ENCODE assay signal across 1 cellular context in genomic region chr3:53841296-53841695, GRCh38.
TF ChIP-seq lines count a peak whose summit lies in the region.

No MANE protein-coding gene starts in this region.

TF ChIP-seq in HepG2, 621 proteins besides CTCF, POLR2A, EP300 and RAD21 (continued from another document and continues in another):
- TF ChIP-seq PRDM10 (CRISPR knock-in tag; IDR thresholded peaks at IDR 0.05; ENCODE audit: low read depth) (no peak), ZFP37 (CRISPR knock-in tag; IDR thresholded peaks at IDR 0.05; ENCODE audit: borderline replicate concordance) (no peak), MAFK (conservative IDR thresholded peaks at IDR 0.05 in 1 of 2, IDR thresholded peaks at IDR 0.05 in 1 of 2; ENCODE audit: low read length in 2 of 2) (no peak), REST (IDR thresholded peaks at IDR 0.05; ENCODE audit: borderline replicate concordance in 1 of 2, low read depth in 1 of 2, low read length in 2 of 2) (no peak), XRCC5 (optimal IDR thresholded peaks at IDR 0.05; ENCODE audit: low read length) (no peak), NFE2L1 (CRISPR knock-in tag; IDR thresholded peaks at IDR 0.05; ENCODE audit: borderline replicate concordance) (no peak), STAG1 (CRISPR knock-in tag; IDR thresholded peaks at IDR 0.05) (peak; percentile 53), IRF9 (CRISPR knock-in tag; IDR thresholded peaks at IDR 0.05; ENCODE audit: borderline replicate concordance) (no peak), KMT2B (CRISPR knock-in tag; IDR thresholded peaks at IDR 0.05) (no peak), ATF1 (CRISPR knock-in tag; IDR thresholded peaks at IDR 0.05) (no peak), ZFP36L2 (CRISPR knock-in tag; IDR thresholded peaks at IDR 0.05) (no peak), MATR3 (CRISPR knock-in tag; IDR thresholded peaks at IDR 0.05) (no peak), ZNF484 (CRISPR knock-in tag; IDR thresholded peaks at IDR 0.05; ENCODE audit: borderline replicate concordance, low read depth) (no peak), ZNF788 (CRISPR knock-in tag; IDR thresholded peaks at IDR 0.05; ENCODE audit: borderline replicate concordance) (no peak), ZNF792 (CRISPR knock-in tag; IDR thresholded peaks at IDR 0.05) (no peak), HOMEZ (CRISPR knock-in tag; IDR thresholded peaks at IDR 0.05; ENCODE audit: low read depth) (no peak), KLF13 (CRISPR knock-in tag; IDR thresholded peaks at IDR 0.05) (no peak), RBFOX2 (IDR thresholded peaks at IDR 0.05; ENCODE audit: low read depth, low read length) (0 out of 2 replicates have a peak, but pooled peaks have one; percentile 15), ELF3 (CRISPR knock-in tag; IDR thresholded peaks at IDR 0.05) (no peak), SP1 (IDR thresholded peaks at IDR 0.05) (no peak), SP1 (CRISPR knock-in tag; IDR thresholded peaks at IDR 0.05) (no peak), KAT8 (CRISPR knock-in tag; IDR thresholded peaks at IDR 0.05) (peak; percentile 30; the same call in 1 of the 2 replicates), SOX5 (CRISPR knock-in tag; IDR thresholded peaks at IDR 0.05; ENCODE audit: borderline replicate concordance) (no peak), HIVEP1 (CRISPR knock-in tag; IDR thresholded peaks at IDR 0.05) (0 out of 2 replicates have a peak, but pooled peaks have one; percentile 45), ZNF879 (CRISPR knock-in tag; IDR thresholded peaks at IDR 0.05) (no peak), GATAD2A (CRISPR knock-in tag; IDR thresholded peaks at IDR 0.05) (peak; percentile 39), ZBTB42 (CRISPR knock-in tag; IDR thresholded peaks at IDR 0.05) (no peak), ARID2 (CRISPR knock-in tag; IDR thresholded peaks at IDR 0.05; ENCODE audit: borderline replicate concordance) (no peak), ZNF274 (CRISPR knock-in tag; IDR thresholded peaks at IDR 0.05) (0 out of 2 replicates have a peak, but pooled peaks have one; percentile 23), FOXO4 (CRISPR knock-in tag; conservative IDR thresholded peaks at IDR 0.05) (no peak), ASH2L (IDR thresholded peaks at IDR 0.05; ENCODE audit: insufficient read length, low read depth, low read length) (no peak), ZNF3 (CRISPR knock-in tag; IDR thresholded peaks at IDR 0.05) (no peak), ZSCAN21 (CRISPR knock-in tag; IDR thresholded peaks at IDR 0.05; ENCODE audit: borderline replicate concordance) (0 out of 2 replicates have a peak, but pooled peaks have one; percentile 33)
- TF ChIP-seq, protein P1, sequence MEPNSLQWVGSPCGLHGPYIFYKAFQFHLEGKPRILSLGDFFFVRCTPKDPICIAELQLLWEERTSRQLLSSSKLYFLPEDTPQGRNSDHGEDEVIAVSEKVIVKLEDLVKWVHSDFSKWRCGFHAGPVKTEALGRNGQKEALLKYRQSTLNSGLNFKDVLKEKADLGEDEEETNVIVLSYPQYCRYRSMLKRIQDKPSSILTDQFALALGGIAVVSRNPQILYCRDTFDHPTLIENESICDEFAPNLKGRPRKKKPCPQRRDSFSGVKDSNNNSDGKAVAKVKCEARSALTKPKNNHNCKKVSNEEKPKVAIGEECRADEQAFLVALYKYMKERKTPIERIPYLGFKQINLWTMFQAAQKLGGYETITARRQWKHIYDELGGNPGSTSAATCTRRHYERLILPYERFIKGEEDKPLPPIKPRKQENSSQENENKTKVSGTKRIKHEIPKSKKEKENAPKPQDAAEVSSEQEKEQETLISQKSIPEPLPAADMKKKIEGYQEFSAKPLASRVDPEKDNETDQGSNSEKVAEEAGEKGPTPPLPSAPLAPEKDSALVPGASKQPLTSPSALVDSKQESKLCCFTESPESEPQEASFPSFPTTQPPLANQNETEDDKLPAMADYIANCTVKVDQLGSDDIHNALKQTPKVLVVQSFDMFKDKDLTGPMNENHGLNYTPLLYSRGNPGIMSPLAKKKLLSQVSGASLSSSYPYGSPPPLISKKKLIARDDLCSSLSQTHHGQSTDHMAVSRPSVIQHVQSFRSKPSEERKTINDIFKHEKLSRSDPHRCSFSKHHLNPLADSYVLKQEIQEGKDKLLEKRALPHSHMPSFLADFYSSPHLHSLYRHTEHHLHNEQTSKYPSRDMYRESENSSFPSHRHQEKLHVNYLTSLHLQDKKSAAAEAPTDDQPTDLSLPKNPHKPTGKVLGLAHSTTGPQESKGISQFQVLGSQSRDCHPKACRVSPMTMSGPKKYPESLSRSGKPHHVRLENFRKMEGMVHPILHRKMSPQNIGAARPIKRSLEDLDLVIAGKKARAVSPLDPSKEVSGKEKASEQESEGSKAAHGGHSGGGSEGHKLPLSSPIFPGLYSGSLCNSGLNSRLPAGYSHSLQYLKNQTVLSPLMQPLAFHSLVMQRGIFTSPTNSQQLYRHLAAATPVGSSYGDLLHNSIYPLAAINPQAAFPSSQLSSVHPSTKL (CRISPR knock-in tag; IDR thresholded peaks at IDR 0.05), result 0 out of 2 replicates have a peak, but pooled peaks have one; percentile 22
- TF ChIP-seq, protein P2, sequence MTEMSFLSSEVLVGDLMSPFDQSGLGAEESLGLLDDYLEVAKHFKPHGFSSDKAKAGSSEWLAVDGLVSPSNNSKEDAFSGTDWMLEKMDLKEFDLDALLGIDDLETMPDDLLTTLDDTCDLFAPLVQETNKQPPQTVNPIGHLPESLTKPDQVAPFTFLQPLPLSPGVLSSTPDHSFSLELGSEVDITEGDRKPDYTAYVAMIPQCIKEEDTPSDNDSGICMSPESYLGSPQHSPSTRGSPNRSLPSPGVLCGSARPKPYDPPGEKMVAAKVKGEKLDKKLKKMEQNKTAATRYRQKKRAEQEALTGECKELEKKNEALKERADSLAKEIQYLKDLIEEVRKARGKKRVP (CRISPR knock-in tag; IDR thresholded peaks at IDR 0.05), result no peak
- TF ChIP-seq, protein P3, sequence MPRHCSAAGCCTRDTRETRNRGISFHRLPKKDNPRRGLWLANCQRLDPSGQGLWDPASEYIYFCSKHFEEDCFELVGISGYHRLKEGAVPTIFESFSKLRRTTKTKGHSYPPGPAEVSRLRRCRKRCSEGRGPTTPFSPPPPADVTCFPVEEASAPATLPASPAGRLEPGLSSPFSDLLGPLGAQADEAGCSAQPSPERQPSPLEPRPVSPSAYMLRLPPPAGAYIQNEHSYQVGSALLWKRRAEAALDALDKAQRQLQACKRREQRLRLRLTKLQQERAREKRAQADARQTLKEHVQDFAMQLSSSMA (CRISPR knock-in tag; IDR thresholded peaks at IDR 0.05), result no peak
- TF ChIP-seq, protein P4, sequence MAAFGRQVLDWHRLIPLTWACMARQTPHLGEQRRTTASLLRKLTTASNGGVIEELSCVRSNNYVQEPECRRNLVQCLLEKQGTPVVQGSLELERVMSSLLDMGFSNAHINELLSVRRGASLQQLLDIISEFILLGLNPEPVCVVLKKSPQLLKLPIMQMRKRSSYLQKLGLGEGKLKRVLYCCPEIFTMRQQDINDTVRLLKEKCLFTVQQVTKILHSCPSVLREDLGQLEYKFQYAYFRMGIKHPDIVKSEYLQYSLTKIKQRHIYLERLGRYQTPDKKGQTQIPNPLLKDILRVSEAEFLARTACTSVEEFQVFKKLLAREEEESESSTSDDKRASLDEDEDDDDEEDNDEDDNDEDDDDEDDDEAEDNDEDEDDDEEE (CRISPR knock-in tag; IDR thresholded peaks at IDR 0.05), result no peak
- TF ChIP-seq, protein P5, sequence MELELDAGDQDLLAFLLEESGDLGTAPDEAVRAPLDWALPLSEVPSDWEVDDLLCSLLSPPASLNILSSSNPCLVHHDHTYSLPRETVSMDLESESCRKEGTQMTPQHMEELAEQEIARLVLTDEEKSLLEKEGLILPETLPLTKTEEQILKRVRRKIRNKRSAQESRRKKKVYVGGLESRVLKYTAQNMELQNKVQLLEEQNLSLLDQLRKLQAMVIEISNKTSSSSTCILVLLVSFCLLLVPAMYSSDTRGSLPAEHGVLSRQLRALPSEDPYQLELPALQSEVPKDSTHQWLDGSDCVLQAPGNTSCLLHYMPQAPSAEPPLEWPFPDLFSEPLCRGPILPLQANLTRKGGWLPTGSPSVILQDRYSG (CRISPR knock-in tag; IDR thresholded peaks at IDR 0.05), result no peak
- TF ChIP-seq, protein P6, sequence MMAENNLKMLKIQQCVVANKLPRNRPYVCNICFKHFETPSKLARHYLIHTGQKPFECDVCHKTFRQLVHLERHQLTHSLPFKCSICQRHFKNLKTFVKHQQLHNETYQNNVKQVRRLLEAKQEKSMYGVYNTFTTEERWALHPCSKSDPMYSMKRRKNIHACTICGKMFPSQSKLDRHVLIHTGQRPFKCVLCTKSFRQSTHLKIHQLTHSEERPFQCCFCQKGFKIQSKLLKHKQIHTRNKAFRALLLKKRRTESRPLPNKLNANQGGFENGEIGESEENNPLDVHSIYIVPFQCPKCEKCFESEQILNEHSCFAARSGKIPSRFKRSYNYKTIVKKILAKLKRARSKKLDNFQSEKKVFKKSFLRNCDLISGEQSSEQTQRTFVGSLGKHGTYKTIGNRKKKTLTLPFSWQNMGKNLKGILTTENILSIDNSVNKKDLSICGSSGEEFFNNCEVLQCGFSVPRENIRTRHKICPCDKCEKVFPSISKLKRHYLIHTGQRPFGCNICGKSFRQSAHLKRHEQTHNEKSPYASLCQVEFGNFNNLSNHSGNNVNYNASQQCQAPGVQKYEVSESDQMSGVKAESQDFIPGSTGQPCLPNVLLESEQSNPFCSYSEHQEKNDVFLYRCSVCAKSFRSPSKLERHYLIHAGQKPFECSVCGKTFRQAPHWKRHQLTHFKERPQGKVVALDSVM (CRISPR knock-in tag; IDR thresholded peaks at IDR 0.05), result no peak
